1 cellular context compared by ENCODE assay signal in the genomic region with DNA sequence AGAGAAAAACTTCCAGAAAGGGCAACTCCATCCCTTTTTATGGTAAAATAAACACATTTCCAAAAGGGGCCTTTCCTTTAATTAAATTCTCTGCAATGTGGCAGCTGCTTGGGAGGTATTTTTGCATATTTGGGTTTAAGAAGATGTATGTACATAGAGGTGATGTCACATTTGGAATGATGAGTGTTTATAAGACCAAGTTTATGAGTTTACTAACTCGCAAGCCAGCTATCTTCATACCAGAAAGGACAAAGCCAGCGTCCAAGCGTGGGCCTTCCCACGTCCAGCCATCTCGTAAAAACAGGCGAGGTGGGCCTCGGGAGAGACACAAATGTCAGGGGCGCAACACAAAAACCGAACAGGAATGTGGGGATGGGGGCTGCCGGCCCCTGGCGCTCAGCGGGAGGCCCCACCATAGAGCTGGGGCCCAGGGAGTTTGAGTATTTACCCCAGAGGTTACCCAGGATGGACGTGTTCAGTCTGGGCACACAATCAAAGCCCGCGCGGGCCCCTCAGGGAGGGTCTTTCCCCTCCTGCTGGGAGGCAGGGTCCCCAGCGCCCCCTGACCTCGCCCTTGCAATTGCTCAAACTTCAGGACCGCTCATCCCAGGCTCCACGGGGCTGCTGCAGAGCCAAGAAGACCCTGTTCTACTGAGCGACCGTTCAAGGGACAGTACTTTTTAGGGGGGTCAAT.
TF ChIP-seq lines count a peak whose summit lies in the region.

No MANE protein-coding gene starts in this region.

TF ChIP-seq in SK-N-SH treated with all-trans-retinoic acid at 6 μM for 48 hours, 23 proteins besides CTCF, POLR2A, EP300 and RAD21 (continued from another document):
- TF ChIP-seq, protein P1, sequence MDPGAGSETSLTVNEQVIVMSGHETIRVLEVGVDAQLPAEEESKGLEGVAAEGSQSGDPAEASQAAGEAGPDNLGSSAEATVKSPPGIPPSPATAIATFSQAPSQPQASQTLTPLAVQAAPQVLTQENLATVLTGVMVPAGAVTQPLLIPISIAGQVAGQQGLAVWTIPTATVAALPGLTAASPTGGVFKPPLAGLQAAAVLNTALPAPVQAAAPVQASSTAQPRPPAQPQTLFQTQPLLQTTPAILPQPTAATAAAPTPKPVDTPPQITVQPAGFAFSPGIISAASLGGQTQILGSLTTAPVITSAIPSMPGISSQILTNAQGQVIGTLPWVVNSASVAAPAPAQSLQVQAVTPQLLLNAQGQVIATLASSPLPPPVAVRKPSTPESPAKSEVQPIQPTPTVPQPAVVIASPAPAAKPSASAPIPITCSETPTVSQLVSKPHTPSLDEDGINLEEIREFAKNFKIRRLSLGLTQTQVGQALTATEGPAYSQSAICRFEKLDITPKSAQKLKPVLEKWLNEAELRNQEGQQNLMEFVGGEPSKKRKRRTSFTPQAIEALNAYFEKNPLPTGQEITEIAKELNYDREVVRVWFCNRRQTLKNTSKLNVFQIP (CRISPR knock-in tag; IDR thresholded peaks at IDR 0.05; ENCODE audit: borderline replicate concordance, low read depth): no peak
- no peak for TF ChIP-seq BACH2 (CRISPR knock-in tag; IDR thresholded peaks at IDR 0.05; ENCODE audit: borderline replicate concordance)
- TF ChIP-seq ZNF70 (CRISPR knock-in tag; IDR thresholded peaks at IDR 0.05): no peak
- no peak for TF ChIP-seq TOX (CRISPR knock-in tag; IDR thresholded peaks at IDR 0.05; ENCODE audit: borderline replicate concordance)
- TF ChIP-seq, protein P2, sequence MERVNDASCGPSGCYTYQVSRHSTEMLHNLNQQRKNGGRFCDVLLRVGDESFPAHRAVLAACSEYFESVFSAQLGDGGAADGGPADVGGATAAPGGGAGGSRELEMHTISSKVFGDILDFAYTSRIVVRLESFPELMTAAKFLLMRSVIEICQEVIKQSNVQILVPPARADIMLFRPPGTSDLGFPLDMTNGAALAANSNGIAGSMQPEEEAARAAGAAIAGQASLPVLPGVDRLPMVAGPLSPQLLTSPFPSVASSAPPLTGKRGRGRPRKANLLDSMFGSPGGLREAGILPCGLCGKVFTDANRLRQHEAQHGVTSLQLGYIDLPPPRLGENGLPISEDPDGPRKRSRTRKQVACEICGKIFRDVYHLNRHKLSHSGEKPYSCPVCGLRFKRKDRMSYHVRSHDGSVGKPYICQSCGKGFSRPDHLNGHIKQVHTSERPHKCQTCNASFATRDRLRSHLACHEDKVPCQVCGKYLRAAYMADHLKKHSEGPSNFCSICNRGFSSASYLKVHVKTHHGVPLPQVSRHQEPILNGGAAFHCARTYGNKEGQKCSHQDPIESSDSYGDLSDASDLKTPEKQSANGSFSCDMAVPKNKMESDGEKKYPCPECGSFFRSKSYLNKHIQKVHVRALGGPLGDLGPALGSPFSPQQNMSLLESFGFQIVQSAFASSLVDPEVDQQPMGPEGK (CRISPR knock-in tag; IDR thresholded peaks at IDR 0.05; ENCODE audit: borderline replicate concordance): no peak
- TF ChIP-seq PPARA (CRISPR knock-in tag; IDR thresholded peaks at IDR 0.05; ENCODE audit: borderline replicate concordance): no peak
- TF ChIP-seq TCF4 (CRISPR knock-in tag; IDR thresholded peaks at IDR 0.05; ENCODE audit: borderline replicate concordance): no peak
- TF ChIP-seq, protein P3, sequence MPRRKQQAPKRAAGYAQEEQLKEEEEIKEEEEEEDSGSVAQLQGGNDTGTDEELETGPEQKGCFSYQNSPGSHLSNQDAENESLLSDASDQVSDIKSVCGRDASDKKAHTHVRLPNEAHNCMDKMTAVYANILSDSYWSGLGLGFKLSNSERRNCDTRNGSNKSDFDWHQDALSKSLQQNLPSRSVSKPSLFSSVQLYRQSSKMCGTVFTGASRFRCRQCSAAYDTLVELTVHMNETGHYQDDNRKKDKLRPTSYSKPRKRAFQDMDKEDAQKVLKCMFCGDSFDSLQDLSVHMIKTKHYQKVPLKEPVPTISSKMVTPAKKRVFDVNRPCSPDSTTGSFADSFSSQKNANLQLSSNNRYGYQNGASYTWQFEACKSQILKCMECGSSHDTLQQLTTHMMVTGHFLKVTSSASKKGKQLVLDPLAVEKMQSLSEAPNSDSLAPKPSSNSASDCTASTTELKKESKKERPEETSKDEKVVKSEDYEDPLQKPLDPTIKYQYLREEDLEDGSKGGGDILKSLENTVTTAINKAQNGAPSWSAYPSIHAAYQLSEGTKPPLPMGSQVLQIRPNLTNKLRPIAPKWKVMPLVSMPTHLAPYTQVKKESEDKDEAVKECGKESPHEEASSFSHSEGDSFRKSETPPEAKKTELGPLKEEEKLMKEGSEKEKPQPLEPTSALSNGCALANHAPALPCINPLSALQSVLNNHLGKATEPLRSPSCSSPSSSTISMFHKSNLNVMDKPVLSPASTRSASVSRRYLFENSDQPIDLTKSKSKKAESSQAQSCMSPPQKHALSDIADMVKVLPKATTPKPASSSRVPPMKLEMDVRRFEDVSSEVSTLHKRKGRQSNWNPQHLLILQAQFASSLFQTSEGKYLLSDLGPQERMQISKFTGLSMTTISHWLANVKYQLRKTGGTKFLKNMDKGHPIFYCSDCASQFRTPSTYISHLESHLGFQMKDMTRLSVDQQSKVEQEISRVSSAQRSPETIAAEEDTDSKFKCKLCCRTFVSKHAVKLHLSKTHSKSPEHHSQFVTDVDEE (CRISPR knock-in tag; IDR thresholded peaks at IDR 0.05): no peak
- TF ChIP-seq, protein P4, sequence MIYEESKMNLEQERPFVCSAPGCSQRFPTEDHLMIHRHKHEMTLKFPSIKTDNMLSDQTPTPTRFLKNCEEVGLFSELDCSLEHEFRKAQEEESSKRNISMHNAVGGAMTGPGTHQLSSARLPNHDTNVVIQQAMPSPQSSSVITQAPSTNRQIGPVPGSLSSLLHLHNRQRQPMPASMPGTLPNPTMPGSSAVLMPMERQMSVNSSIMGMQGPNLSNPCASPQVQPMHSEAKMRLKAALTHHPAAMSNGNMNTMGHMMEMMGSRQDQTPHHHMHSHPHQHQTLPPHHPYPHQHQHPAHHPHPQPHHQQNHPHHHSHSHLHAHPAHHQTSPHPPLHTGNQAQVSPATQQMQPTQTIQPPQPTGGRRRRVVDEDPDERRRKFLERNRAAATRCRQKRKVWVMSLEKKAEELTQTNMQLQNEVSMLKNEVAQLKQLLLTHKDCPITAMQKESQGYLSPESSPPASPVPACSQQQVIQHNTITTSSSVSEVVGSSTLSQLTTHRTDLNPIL (CRISPR knock-in tag; IDR thresholded peaks at IDR 0.05; ENCODE audit: low read depth): no peak
- TF ChIP-seq GLIS3 (CRISPR knock-in tag; IDR thresholded peaks at IDR 0.05): no peak
